1 cellular context compared by ENCODE assay signal in the genomic region with DNA sequence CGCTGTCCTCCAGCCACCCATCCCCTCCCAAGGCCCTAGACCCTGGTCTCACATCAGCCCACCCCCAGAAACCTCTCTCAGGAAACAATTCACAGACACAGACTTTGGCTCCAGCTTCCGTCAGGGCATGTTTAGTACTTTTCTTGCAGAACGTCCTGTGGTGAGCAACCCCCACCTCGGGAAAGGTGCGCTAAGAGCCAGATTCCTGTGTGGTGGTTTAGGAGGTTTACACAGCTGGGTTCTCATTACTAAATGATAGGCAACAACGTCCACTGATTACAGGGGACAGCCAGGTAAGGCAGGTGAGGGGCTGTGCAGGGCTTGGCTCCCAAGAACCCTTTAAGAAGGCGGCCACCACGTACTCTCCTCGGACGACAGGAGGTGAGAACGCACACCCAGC.
TF ChIP-seq lines count a peak whose summit lies in the region.

No MANE protein-coding gene starts in this region.

TF ChIP-seq in H1, 55 proteins besides CTCF, POLR2A, EP300 and RAD21:
- TF ChIP-seq PHF8 (conservative IDR thresholded peaks at IDR 0.05; ENCODE audit: low read depth, low read length), result no peak
- no peak for TF ChIP-seq SUZ12 (IDR thresholded peaks at IDR 0.05; ENCODE audit: low read length)
TF ChIP-seq in H1: peak in this region for 0.
